ENCODE assay signal across 8 cellular contexts in genomic region chr12:65742481-65742971, GRCh38.
DNase-seq lines count a peak whose midpoint lies in the region; ATAC-seq and TF ChIP-seq lines count a peak whose summit lies in the region.

No MANE protein-coding gene starts in this region.

- H3K4me1 ChIP-seq in iPS-20b (ENCODE audit: insufficient read depth, low read length) (peaks cover 10% of the 10 kb centered on the region), stomach smooth muscle (ENCODE audit: control insufficient read depth, insufficient read depth, low read length) (peaks cover 9% of the 10 kb centered on the region)

- intact Hi-C loops in MCF 10A (cut with micrococcal nuclease): no loop called here

- no peak for TF ChIP-seq CTCF in MCF 10A (IDR thresholded peaks at IDR 0.05; ENCODE audit: unreplicated experiment)

- H3K27ac ChIP-seq in iPS-20b (ENCODE audit: low read length) (no peak overlapping the region), stomach smooth muscle (ENCODE audit: low read length) (no peak overlapping the region)

- ATAC-seq in HG02610 (IDR thresholded peaks at IDR 0.05; ENCODE audit: unreplicated experiment) (no peak), HG02642 (IDR thresholded peaks at IDR 0.05; ENCODE audit: poor library complexity, unreplicated experiment) (no peak)

- no peaks in the 10 kb centered on the region for H3K36me3 ChIP-seq in iPS-20b (ENCODE audit: insufficient read depth, low read depth, low read length)
- H3K36me3 ChIP-seq in stomach smooth muscle (ENCODE audit: control insufficient read depth in 2 of 2, insufficient read depth in 2 of 2, low read length in 2 of 2): no peaks in the 10 kb centered on the region

- H3K4me3 ChIP-seq in iPS-20b (ENCODE audit: low read length): peak overlapping the region; percentile 74
- H3K4me3 ChIP-seq in stomach smooth muscle (ENCODE audit: low read length in 2 of 2): peak overlapping the region; percentile 59 to 73

- POLR2A ChIA-PET in MCF 10A (lab: Yijun Ruan, JAX): interaction anchor here (0.6 to 0.7 kb wide), 2 partner anchors 16 to 53 kb away, joined by 3 read pairs; no protein-coding TSS in a partner anchor

- peaks cover 7% of the 10 kb centered on the region for H3K36me3 Mint-ChIP-seq in MCF 10A (ENCODE audit: insufficient read depth, unreplicated experiment)

- no peaks in the 10 kb centered on the region for H3K27me3 Mint-ChIP-seq in MCF 10A (ENCODE audit: insufficient read depth, unreplicated experiment)

- peak overlapping the region; percentile 86 for H3K4me3 Mint-ChIP-seq in MCF 10A (ENCODE audit: unreplicated experiment)

- BruUV-seq in MCF 10A (replicated peaks; lab: Mats Ljungman, UMichigan): no TSS peak

- CTCF ChIA-PET in MCF 10A (lab: Yijun Ruan, JAX): interaction anchor here (0.6 to 1.4 kb wide), 2 partner anchors 20 to 64 kb away, joined by 3 to 7 read pairs; no protein-coding TSS in a partner anchor

- peaks cover 26% of the 10 kb centered on the region for H3K27me3 ChIP-seq in iPS-20b (ENCODE audit: insufficient read depth, low read length)
- H3K27me3 ChIP-seq in stomach smooth muscle (ENCODE audit: control insufficient read depth in 1 of 2, insufficient read depth in 2 of 2, low read length in 2 of 2): peaks cover 14 to 20% of the 10 kb centered on the region in 2 donors

- H3K4me1 Mint-ChIP-seq in MCF 10A (ENCODE audit: insufficient read depth, unreplicated experiment): no peaks in the 10 kb centered on the region

- DNase-seq in HuH-7 (ENCODE audit: low spot score) (peak; percentile 58), MCF 10A (ENCODE audit: unreplicated experiment) (no peak), NCI-H187 (lab: John Stamatoyannopoulos, UW) (no peak)
- no peak for DNase-seq in activated CD8-positive, alpha-beta memory T cell treated with anti-CD3 and anti-CD28 coated beads, Interleukin-2, amount 50 U/mL, for 48 hours

- no peaks in the 10 kb centered on the region for H3K9me3 ChIP-seq in iPS-20b (ENCODE audit: insufficient read depth, low read depth, low read length)
- no peaks in the 10 kb centered on the region for H3K9me3 ChIP-seq in stomach smooth muscle (ENCODE audit: control insufficient read depth in 2 of 2, low read length in 2 of 2)

- H3K27ac Mint-ChIP-seq in MCF 10A (ENCODE audit: low read depth, unreplicated experiment): no peak overlapping the region

- H3K9ac ChIP-seq in iPS-20b (ENCODE audit: low read depth, low read length) (peak overlapping the region; percentile 60; the same call in 1 of the 2 replicates), stomach smooth muscle (ENCODE audit: low read length in 2 of 2) (no peak overlapping the region)

- H3K9me3 Mint-ChIP-seq in MCF 10A (ENCODE audit: unreplicated experiment): no peaks in the 10 kb centered on the region
